ENCODE assay signal across 18 cellular contexts in the genomic region with DNA sequence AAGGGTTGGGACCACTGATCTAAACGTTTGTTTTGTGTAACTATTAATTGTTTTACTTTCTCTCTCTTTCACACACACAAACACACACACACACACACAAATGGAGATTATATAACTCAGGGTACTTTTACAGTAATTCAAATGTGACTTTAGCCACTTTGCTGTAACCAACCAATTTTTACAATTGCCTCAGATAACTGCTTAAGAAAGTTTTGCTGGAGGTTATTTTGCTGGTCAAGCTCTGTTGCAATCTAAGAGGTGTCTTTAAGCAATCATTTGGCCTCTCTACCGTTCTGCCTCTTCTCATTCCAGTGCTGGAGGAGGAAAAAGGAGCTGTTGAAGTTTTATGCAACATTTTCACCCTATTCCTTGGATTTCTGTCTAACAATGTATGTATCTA.
A peak's percentile ranks its signal among the peaks of the same experiment; 100 is the strongest.
DNase-seq lines count a peak whose midpoint lies in the region; FAIRE-seq and TF ChIP-seq lines count a peak whose summit lies in the region.
"Had no signal": no experiment of that assay in that cellular context is flagged by ENCODE, and none has a peak within 500 bp of the region (broad histone marks: within the 10 kb centered on the region; RNA-seq: fewer than 3 reads in every experiment).

No MANE protein-coding gene starts in this region.

- H2BK12ac ChIP-seq in trophoblast cell (ENCODE audit: low read length) = no peak overlapping the region

- H3K27ac ChIP-seq in OCI-LY7 (ENCODE audit: low read depth, low read length, poor library complexity, severe bottlenecking) (peak overlapping the region; percentile 36), trophoblast cell (ENCODE audit: low read depth, low read length) (no peak overlapping the region)

- POLR2A ChIA-PET in OCI-LY7 (lab: Charles Lee) = interaction anchor here (1.0 to 1.7 kb wide), 3 partner anchors 14 to 41 kb away, joined by 3 to 8 read pairs (median 4); no protein-coding TSS in a partner anchor

- H3K4me3 ChIP-seq in OCI-LY7 (ENCODE audit: low read depth, low read length, poor library complexity, severe bottlenecking) (no peak overlapping the region), fibroblast of villous mesenchyme (ENCODE audit: low read depth, low read length) (no peak overlapping the region), trophoblast cell (ENCODE audit: low read depth, low read length) (no peak overlapping the region)

- no peaks in the 10 kb centered on the region for H3K79me1 ChIP-seq in trophoblast cell (ENCODE audit: low read length)

- H4K12ac ChIP-seq in trophoblast cell (ENCODE audit: low read depth, low read length) = no peak overlapping the region

- H2AK5ac ChIP-seq in trophoblast cell (ENCODE audit: low read length) = no peak overlapping the region

- H3K23ac ChIP-seq in trophoblast cell (ENCODE audit: low read length) = no peak overlapping the region

- CTCF ChIA-PET in OCI-LY7 (lab: Charles Lee; ENCODE audit: unreplicated experiment) = no interaction called here

- peak overlapping the region; percentile 56 for H3K4me2 ChIP-seq in OCI-LY7 (ENCODE audit: low read length)
- no peak overlapping the region for H3K4me2 ChIP-seq in trophoblast cell (ENCODE audit: low read length)
- H3K4me2 ChIP-seq: SK-N-SH had no signal

- H3K9me2 ChIP-seq in OCI-LY7 (ENCODE audit: insufficient read depth, low read length) = no peaks in the 10 kb centered on the region
- H3K9me2 ChIP-seq: SK-N-SH had no signal

- H3K4ac ChIP-seq in trophoblast cell (ENCODE audit: low read depth, low read length) = no peak overlapping the region

- H2AFZ ChIP-seq in OCI-LY7 (ENCODE audit: low read length) (peak overlapping the region; percentile 32; the same call in 1 of the 2 replicates), trophoblast cell (ENCODE audit: insufficient read depth, low read length, poor library complexity) (no peak overlapping the region)

- peaks cover 100% of the 10 kb centered on the region for H3K4me1 ChIP-seq in OCI-LY7 (ENCODE audit: insufficient read depth, low read length, poor library complexity, severe bottlenecking)
- H3K4me1 ChIP-seq in trophoblast cell (ENCODE audit: control insufficient read depth in 1 of 2, insufficient read depth in 2 of 2, low read length in 2 of 2) = no peaks in the 10 kb centered on the region

- no peak overlapping the region for H2BK120ac ChIP-seq in trophoblast cell (ENCODE audit: insufficient read depth, low read length, poor library complexity)

- H3K18ac ChIP-seq in trophoblast cell (ENCODE audit: low read length) = no peak overlapping the region

- no peak overlapping the region for H4K8ac ChIP-seq in trophoblast cell (ENCODE audit: low read depth, low read length)

- H3K9ac ChIP-seq in trophoblast cell (ENCODE audit: low read length) = no peak overlapping the region
- H3K9ac ChIP-seq: SK-N-SH had no signal

- no peak overlapping the region for H3K14ac ChIP-seq in trophoblast cell (ENCODE audit: low read length)

- no peaks in the 10 kb centered on the region for H3K9me3 ChIP-seq in OCI-LY7 (ENCODE audit: low read length)
- H3K9me3 ChIP-seq in trophoblast cell (ENCODE audit: insufficient read depth, low read depth, low read length) = no peaks in the 10 kb centered on the region
- H3K9me3 ChIP-seq: SK-N-SH had no signal

- TF ChIP-seq CTCF in OCI-LY7 (conservative IDR thresholded peaks at IDR 0.05; ENCODE audit: low read length) = no peak
- TF ChIP-seq CTCF in fibroblast of villous mesenchyme (IDR thresholded peaks at IDR 0.05; ENCODE audit: insufficient read depth, low read depth, low read length) = no peak
- no peak for TF ChIP-seq CTCF in D721Med (IDR thresholded peaks at IDR 0.05; ENCODE audit: insufficient read depth, missing control alignments)

- H3K36me3 ChIP-seq in OCI-LY7 (ENCODE audit: insufficient read depth, low read length) (no peaks in the 10 kb centered on the region), trophoblast cell (ENCODE audit: control insufficient read depth in 1 of 2, insufficient read depth in 2 of 2, low read length in 2 of 2) (no peaks in the 10 kb centered on the region)

- no CpG with 5 or more reads among the region's 2 CpGs for WGBS in trophoblast cell (ENCODE audit: extremely low coverage, insufficient coverage, insufficient read length)

- no peak overlapping the region for H4K91ac ChIP-seq in trophoblast cell (ENCODE audit: low read depth, low read length)

- H3K79me2 ChIP-seq in OCI-LY7 (ENCODE audit: insufficient read depth, low read depth, low read length) (peaks cover 70% of the 10 kb centered on the region; the same call in 1 of the 2 replicates), trophoblast cell (ENCODE audit: control insufficient read depth, insufficient read depth, low read length, poor library complexity) (no peaks in the 10 kb centered on the region)

- DNase-seq in EH (ENCODE audit: low read depth) = peak; percentile 26
- DNase-seq in OCI-LY7 (ENCODE audit: low spot score) = no peak
- DNase-seq in fibroblast of villous mesenchyme (ENCODE audit: low read depth) = peak; percentile 66
- peak; percentile 5 to 55 for DNase-seq in trophoblast cell
- no peak for DNase-seq in D721Med (ENCODE audit: insufficient read length, low spot score)
- DNase-seq in activated T-cell treated with anti-CD3 and anti-CD28 coated beads for 4 hours = no peak
- no peak for DNase-seq in activated effector memory CD4-positive, alpha-beta T cell treated with Interleukin-2 at 50 U/mL for 16 hours
- DNase-seq in NCI-H1092 treated with DMSO at 0.1 percent for 48 hours (lab: John Stamatoyannopoulos, UW) = no peak
- DNase-seq: activated CD4-positive, alpha-beta T cell treated with anti-CD3 and anti-CD28 coated beads, Interleukin-2, amount 50 U/mL, for 48 hours; anterior cingulate cortex; cortex of kidney; DMS 273 treated with DMSO at 0.1 percent for 48 hours; HCEC 1CT; natural killer cell; NCI-H1105 treated with DMSO at 0.1 percent for 48 hours; NCI-H226; SK-N-SH had no signal

- intact Hi-C loops in OCI-LY7 (cut with micrococcal nuclease; ENCODE audit: unreplicated experiment) = loop anchor here (5.0 kb wide), 1 partner anchor 128 kb away; the partner anchor contains the start of gene UCHL3

- no TSS peak for BruUV-seq in OCI-LY7 (replicated peaks; lab: Mats Ljungman, UMichigan)

- no peak for FAIRE-seq in D721Med (lab: Jason Lieb, UNC)
- FAIRE-seq: TTC549 had no signal

- H3K27me3 ChIP-seq in trophoblast cell (ENCODE audit: insufficient read depth, low read length) = no peaks in the 10 kb centered on the region

- H2BK5ac ChIP-seq in trophoblast cell (ENCODE audit: low read depth, low read length, poor library complexity) = no peak overlapping the region

- H4K20me1 ChIP-seq in OCI-LY7 (ENCODE audit: insufficient read depth, low read length) = no peaks in the 10 kb centered on the region

Comparison
In these comparisons a context has a peak if more than half of its experiments do, and no peak if none do; other contexts are left out.
1. DNase-seq: peak in EH (single experiment), fibroblast of villous mesenchyme (single experiment) and trophoblast cell (2 of 2); none in OCI-LY7 (single experiment), D721Med (single experiment), activated T-cell treated with anti-CD3 and anti-CD28 coated beads for 4 hours (single experiment), activated effector memory CD4-positive, alpha-beta T cell treated with Interleukin-2 at 50 U/mL for 16 hours (single experiment) and NCI-H1092 treated with DMSO at 0.1 percent for 48 hours (single experiment).